ENCODE assay signal across 25 cellular contexts in the genomic region with DNA sequence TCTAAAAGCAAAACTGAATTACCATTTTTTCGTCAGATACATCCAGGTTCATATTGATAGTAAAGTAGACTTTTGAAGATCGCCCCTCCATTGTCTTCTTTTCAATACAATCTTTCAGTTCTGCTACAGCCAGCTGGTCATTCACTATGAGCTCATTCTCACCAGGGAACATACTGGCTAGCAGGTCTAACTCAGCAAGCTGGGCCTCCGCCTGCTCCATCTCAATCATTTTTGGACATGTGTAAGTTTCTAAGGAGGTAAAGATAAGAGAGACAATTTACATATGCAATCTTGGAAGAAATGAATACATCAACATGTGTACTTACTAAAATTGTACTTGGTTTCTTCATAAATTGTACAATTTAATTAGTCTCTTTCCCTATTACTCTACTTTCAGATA.
"Had no signal": no experiment of that assay in that cellular context is flagged by ENCODE, and none has a peak within 500 bp of the region (broad histone marks: within the 10 kb centered on the region; RNA-seq: fewer than 3 reads in every experiment).

No MANE protein-coding gene starts in this region.

- DNase-seq: dorsolateral prefrontal cortex; effector CD4-positive, alpha-beta T cell; head of caudate nucleus; kidney; mucosa of descending colon; naive B cell; nucleus accumbens; ovary; posterior cingulate gyrus; psoas muscle; right cardiac atrium; sigmoid colon; spleen; stimulated activated CD4-positive, alpha-beta T cell treated with anti-CD3 and anti-CD28 coated beads, Interleukin-4, amount 100 ng/mL, for 4 hours; stimulated activated naive CD8-positive, alpha-beta T cell treated with anti-CD3 and anti-CD28 coated beads, Interleukin-15, Interleukin-2, amounts not matched to agents 100 U/mL and 50 U/mL, for 24 hours; substantia nigra; transverse colon had no signal

- H3K4me1 Mint-ChIP-seq: mesothelial cell of epicardium; neural crest cell; stimulated activated memory B cell treated with anti-CD40 and anti-IgM and Interleukin-4, amounts not matched to agents 10 μg/mL and 1 μg/mL and 100 μg/mL, for 72 hours had no signal

- H3K4me3 ChIP-seq: dorsolateral prefrontal cortex, lung, mucosa of descending colon, ovary, psoas muscle, sigmoid colon, spleen, thoracic aorta, transverse colon had no signal

- H3K9me3 Mint-ChIP-seq: memory B cell; mesothelial cell of epicardium; naive B cell; natural killer cell treated with Interleukin-12 subunit alpha and Interleukin-12 subunit beta and Interleukin-15 and Interleukin-18, amount 100 ng/mL, for 72 hours; neural crest cell; stimulated activated memory B cell treated with anti-CD40 and anti-IgM and Interleukin-4, amounts not matched to agents 10 μg/mL and 1 μg/mL and 100 μg/mL, for 72 hours had no signal

- H3K36me3 Mint-ChIP-seq: natural killer cell treated with Interleukin-12 subunit alpha and Interleukin-12 subunit beta and Interleukin-15 and Interleukin-18, amount 100 ng/mL, for 72 hours had no signal

- H3K27me3 Mint-ChIP-seq: memory B cell; naive B cell; natural killer cell treated with Interleukin-12 subunit alpha and Interleukin-12 subunit beta and Interleukin-15 and Interleukin-18, amount 100 ng/mL, for 72 hours; stimulated activated memory B cell treated with anti-CD40 and anti-IgM and Interleukin-4, amounts not matched to agents 10 μg/mL and 1 μg/mL and 100 μg/mL, for 72 hours had no signal

- H3K36me3 ChIP-seq: ovary had no signal

- H3K27ac ChIP-seq: dorsolateral prefrontal cortex, ovary, psoas muscle, sigmoid colon, spleen, thoracic aorta, transverse colon had no signal

- ATAC-seq: left lobe of liver; mucosa of descending colon; natural killer cell treated with Interleukin-12 subunit alpha and Interleukin-12 subunit beta and Interleukin-15 and Interleukin-18, amount 100 ng/mL, for 72 hours; psoas muscle; right cardiac atrium; stimulated activated memory B cell treated with anti-CD40 and anti-IgM and Interleukin-4, amounts not matched to agents 10 μg/mL and 1 μg/mL and 100 μg/mL, for 72 hours; stimulated activated naive CD8-positive, alpha-beta T cell treated with anti-CD3 and anti-CD28 coated beads, Interleukin-15, Interleukin-2, amounts not matched to agents 100 U/mL and 50 U/mL, for 24 hours had no signal

- H3K4me3 Mint-ChIP-seq: memory B cell; mesothelial cell of epicardium; naive B cell; natural killer cell treated with Interleukin-12 subunit alpha and Interleukin-12 subunit beta and Interleukin-15 and Interleukin-18, amount 100 ng/mL, for 72 hours; neural crest cell; stimulated activated memory B cell treated with anti-CD40 and anti-IgM and Interleukin-4, amounts not matched to agents 10 μg/mL and 1 μg/mL and 100 μg/mL, for 72 hours had no signal

- H3K9me3 ChIP-seq: mucosa of descending colon, ovary, psoas muscle, sigmoid colon, spleen, thoracic aorta, transverse colon had no signal

- H3K27me3 ChIP-seq: dorsolateral prefrontal cortex, ovary, sigmoid colon, spleen, transverse colon had no signal

- H3K27ac Mint-ChIP-seq: memory B cell; mesothelial cell of epicardium; naive B cell; natural killer cell treated with Interleukin-12 subunit alpha and Interleukin-12 subunit beta and Interleukin-15 and Interleukin-18, amount 100 ng/mL, for 72 hours; stimulated activated memory B cell treated with anti-CD40 and anti-IgM and Interleukin-4, amounts not matched to agents 10 μg/mL and 1 μg/mL and 100 μg/mL, for 72 hours had no signal
